ENCODE assay signal across 9 cellular contexts in the genomic region with DNA sequence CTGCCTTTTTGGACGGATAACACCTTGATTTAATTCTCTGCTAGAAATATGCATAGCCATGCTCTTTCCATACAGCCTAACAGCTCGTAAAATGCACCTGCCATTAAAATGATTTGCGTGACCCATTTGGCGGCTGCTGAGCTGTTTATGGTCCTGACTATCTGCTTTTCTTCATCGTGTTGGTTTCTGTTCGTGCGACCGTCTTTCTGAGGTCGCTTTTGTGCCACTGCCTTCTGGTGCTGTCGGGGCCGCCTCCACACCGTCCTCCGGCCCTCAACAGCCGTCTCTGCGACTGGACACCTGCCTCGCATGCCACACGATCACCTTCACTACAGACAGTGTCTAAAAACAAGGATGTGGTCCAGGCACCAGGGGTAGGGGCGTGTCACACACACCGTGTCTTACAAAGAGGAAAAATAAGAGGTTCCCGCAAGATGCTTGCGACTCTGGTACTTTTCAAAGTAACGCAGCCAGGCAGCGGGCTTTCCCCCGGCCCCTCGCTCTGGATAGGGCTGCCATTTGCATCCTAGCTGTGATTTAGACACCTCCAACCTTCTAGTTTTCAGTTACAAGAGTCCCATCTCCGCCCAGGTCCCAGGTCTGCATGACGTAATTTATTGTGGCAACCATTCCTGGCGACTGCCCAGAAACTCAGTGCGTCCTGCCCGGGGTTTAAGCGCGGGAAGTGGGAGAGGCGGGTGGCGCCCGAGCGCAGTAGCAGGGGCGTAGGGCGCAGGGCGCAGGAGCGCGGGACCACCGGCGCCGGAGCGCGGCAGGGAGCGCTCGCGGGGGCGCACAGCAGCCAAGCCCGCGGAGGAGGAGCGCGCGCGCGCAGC. TPM values are rescaled to one million over a fixed set of nuclear protein-coding genes. Genes with fewer than 3 reads are reported as not detected.
DNase-seq lines count a peak whose midpoint lies in the region; ATAC-seq and TF ChIP-seq lines count a peak whose summit lies in the region.
"Had no signal": no experiment of that assay in that cellular context is flagged by ENCODE, and none has a peak within 500 bp of the region (broad histone marks: within the 10 kb centered on the region; RNA-seq: fewer than 3 reads in every experiment).

Gene STMND1, plus strand, starts transcription at position 629 of the 836 bp plus-strand sequence. CDS start 208 bp downstream, outside the sequence.

- intact Hi-C loops in psoas muscle (cut with DNase I) = no loop called here

- H3K9me3 ChIP-seq in CD8-positive, alpha-beta memory T cell (ENCODE audit: low read length) = no peaks in the 10 kb centered on the region
- H3K9me3 ChIP-seq in HUES48 (ENCODE audit: control insufficient read depth, insufficient read depth, low read length) (no peaks in the 10 kb centered on the region), WERI-Rb-1 (ENCODE audit: severe bottlenecking) (no peaks in the 10 kb centered on the region), cardiac muscle cell (ENCODE audit: low read depth) (no peaks in the 10 kb centered on the region), psoas muscle (no peaks in the 10 kb centered on the region)

- H3K36me3 ChIP-seq in CD8-positive, alpha-beta memory T cell (ENCODE audit: insufficient read depth, low read length) = no peaks in the 10 kb centered on the region
- no peaks in the 10 kb centered on the region for H3K36me3 ChIP-seq in HUES48 (ENCODE audit: control insufficient read depth, insufficient read depth, low read length)
- H3K36me3 ChIP-seq in WERI-Rb-1 = no peaks in the 10 kb centered on the region
- no peaks in the 10 kb centered on the region for H3K36me3 ChIP-seq in cardiac muscle cell
- H3K36me3 ChIP-seq in psoas muscle (ENCODE audit: insufficient read depth in 1 of 2, low read depth in 1 of 2) = no peaks in the 10 kb centered on the region

- H3K27ac Mint-ChIP-seq in CD8-positive, alpha-beta memory T cell = no peak within 1 kb of the TSS

- in situ Hi-C loops in KBM-7 (cut with MboI; ENCODE audit: low pct_unique_long_range_greater_than_20kb, low sequenced_read_pairs) = no loop called here

- H3K27me3 ChIP-seq in CD8-positive, alpha-beta memory T cell (ENCODE audit: insufficient read depth, low read length, poor library complexity, severe bottlenecking) = peaks cover 6% of the 10 kb centered on the region
- H3K27me3 ChIP-seq in HUES48 (ENCODE audit: control insufficient read depth, insufficient read depth, low read length) (peaks cover 39% of the 10 kb centered on the region), WERI-Rb-1 (ENCODE audit: insufficient read depth, low read depth, severe bottlenecking) (no peaks in the 10 kb centered on the region), cardiac muscle cell (peaks cover 40% of the 10 kb centered on the region), psoas muscle (ENCODE audit: insufficient read depth in 3 of 3, low read length in 2 of 3) (peaks cover 0 to 15% (median 5%) of the 10 kb centered on the region in 3 donors)

- 2 to 3% (median 3%) methylated on average over 57 of the region's 57 CpGs for WGBS in psoas muscle, 3 donors

- POLR2A ChIA-PET in CD8-positive, alpha-beta memory T cell (lab: Charles Lee) = no interaction called here

- TF ChIP-seq CTCF in WERI-Rb-1 (IDR thresholded peaks at IDR 0.05; ENCODE audit: low read depth, low read length) = no peak
- no peak for TF ChIP-seq CTCF in cardiac muscle cell (IDR thresholded peaks at IDR 0.05; ENCODE audit: low read depth, low read length)
- no peak for TF ChIP-seq CTCF in psoas muscle (IDR thresholded peaks at IDR 0.05)

- no peak for DNase-seq in CD8-positive, alpha-beta memory T cell
- DNase-seq in WERI-Rb-1 (peak; percentile 34), cardiac muscle cell (ENCODE audit: low read depth in 1 of 2, low spot score in 1 of 2) (peak; percentile 45), psoas muscle (peak; percentile 26 to 61), KBM-7 (no peak)

- H3K4me1 Mint-ChIP-seq in CD8-positive, alpha-beta memory T cell = peaks cover 6 to 12% (median 7%) of the 10 kb centered on the region in 3 donors

- H3K9me3 Mint-ChIP-seq in CD8-positive, alpha-beta memory T cell = no peaks in the 10 kb centered on the region

- peak within 1 kb of the TSS; percentile 18; the same call in 1 of the 2 replicates for H3K9ac ChIP-seq in HUES48 (ENCODE audit: low read depth, low read length)

- ATAC-seq in psoas muscle (peak; percentile 37 to 59 (median 56)), HG03565 (IDR thresholded peaks at IDR 0.05; ENCODE audit: unreplicated experiment) (no peak), GM21360 (IDR thresholded peaks at IDR 0.05; ENCODE audit: unreplicated experiment) (no peak)

- H3K27ac ChIP-seq in CD8-positive, alpha-beta memory T cell (ENCODE audit: low read depth, low read length) = no peak within 1 kb of the TSS
- no peak within 1 kb of the TSS for H3K27ac ChIP-seq in HUES48 (ENCODE audit: low read depth, low read length)
- no peak within 1 kb of the TSS for H3K27ac ChIP-seq in WERI-Rb-1
- H3K27ac ChIP-seq in cardiac muscle cell = no peak within 1 kb of the TSS
- H3K27ac ChIP-seq in psoas muscle = no peak within 1 kb of the TSS

- no peak within 1 kb of the TSS for H3K4me3 ChIP-seq in CD8-positive, alpha-beta memory T cell (ENCODE audit: low read length)
- H3K4me3 ChIP-seq in HUES48 (ENCODE audit: low read depth, low read length) = peak within 1 kb of the TSS; percentile 68
- peak within 1 kb of the TSS; percentile 48 for H3K4me3 ChIP-seq in WERI-Rb-1 (ENCODE audit: low read depth, low read length)
- peak within 1 kb of the TSS; percentile 34 for H3K4me3 ChIP-seq in cardiac muscle cell
- H3K4me3 ChIP-seq in psoas muscle = peak within 1 kb of the TSS; percentile 68

- H3K4me3 Mint-ChIP-seq in CD8-positive, alpha-beta memory T cell = peak within 1 kb of the TSS in 5 of 7 donors; percentile 51 to 76 (median 68)

- no peaks in the 10 kb centered on the region for H3K36me3 Mint-ChIP-seq in CD8-positive, alpha-beta memory T cell

- CTCF ChIA-PET in CD8-positive, alpha-beta memory T cell (lab: Charles Lee) = no interaction called here

- no peaks in the 10 kb centered on the region for H3K4me1 ChIP-seq in CD8-positive, alpha-beta memory T cell (ENCODE audit: insufficient read depth, low read length)
- H3K4me1 ChIP-seq in HUES48 (ENCODE audit: control insufficient read depth, insufficient read depth, low read length) (peaks cover 8% of the 10 kb centered on the region; the same call in 1 of the 2 replicates), cardiac muscle cell (ENCODE audit: low read depth) (peaks cover 11% of the 10 kb centered on the region), psoas muscle (peaks cover 6% of the 10 kb centered on the region)

- H3K27me3 Mint-ChIP-seq in CD8-positive, alpha-beta memory T cell = peaks cover 21 to 74% of the 10 kb centered on the region in 2 donors

RNA-seq across cellular contexts. Expression of gene STMND1, which starts in this region (rescaled TPM):
- total RNA-seq in CD8-positive, alpha-beta memory T cell = under 1 TPM in 1 of 2 experiments, not detected in 1; 0.40 TPM
- not detected for polyA plus RNA-seq in CD8-positive, alpha-beta memory T cell
- not detected in 2 replicates for total RNA-seq in cardiac muscle cell
- not detected in 2 replicates for polyA plus RNA-seq in cardiac muscle cell
- not detected for total RNA-seq in psoas muscle
- not detected for polyA plus RNA-seq in psoas muscle
- total RNA-seq: pulmonary artery endothelial cell had no signal

Comparison
In these comparisons a context has a peak if more than half of its experiments do, and no peak if none do; other contexts are left out.
1. Peak in DNase-seq and H3K4me3 ChIP-seq in cardiac muscle cell; RNA of the gene not detected or under 1 TPM.
2. Peak in DNase-seq, ATAC-seq and H3K4me3 ChIP-seq in psoas muscle; RNA of the gene not detected or under 1 TPM.